ENCODE assay signal across 1 cellular context in the genomic region with DNA sequence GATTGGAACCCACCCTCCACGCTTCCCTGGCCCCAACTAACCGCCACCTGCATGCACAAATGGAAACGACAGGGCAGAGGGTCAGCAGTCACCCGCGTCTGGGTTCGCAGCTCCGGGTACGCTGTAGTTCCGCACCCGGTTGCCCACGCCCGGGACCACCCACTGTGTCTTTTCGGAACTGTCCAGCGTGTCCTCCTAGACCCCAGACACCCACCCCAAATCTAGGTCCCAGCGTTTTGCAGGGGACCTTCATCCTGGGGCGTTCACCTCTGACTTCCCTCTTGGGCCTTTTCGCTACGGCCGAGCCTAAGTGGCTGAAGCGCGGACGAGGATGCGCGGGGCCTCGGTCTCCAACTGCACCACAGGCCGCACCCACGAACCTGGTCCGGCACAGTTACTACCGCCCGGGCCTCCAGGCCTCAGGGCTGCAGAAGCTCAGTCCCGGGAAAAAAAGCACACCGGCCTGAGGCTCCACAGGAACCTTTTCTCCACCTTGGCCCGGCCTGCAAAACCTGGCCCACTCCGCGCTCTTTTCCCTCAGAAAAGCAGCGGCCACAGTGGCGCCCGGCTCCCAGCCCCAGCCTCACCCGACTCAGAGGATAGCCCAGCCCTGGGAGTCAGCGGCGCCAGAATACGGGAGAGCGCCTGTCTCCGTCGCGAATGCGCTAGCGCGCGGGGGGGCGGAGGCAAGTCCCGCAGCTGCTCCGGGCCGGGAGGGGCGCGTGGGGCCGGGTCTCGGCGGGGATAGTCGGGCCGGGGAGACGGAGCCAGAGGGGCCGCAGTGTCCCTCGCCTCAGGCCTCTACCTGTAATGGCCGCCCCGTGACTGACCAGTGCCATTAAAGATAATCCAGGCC.
A peak's percentile ranks its signal among the peaks of the same experiment; 100 is the strongest.
TF ChIP-seq lines count a peak whose summit lies in the region.

A gene (minus strand): TSS at position 633 of the 856 bp plus-strand sequence. CDS start 7,643 bp downstream, outside the sequence.

TF ChIP-seq in K562, 482 proteins besides CTCF, POLR2A, EP300 and RAD21 (continued from another document and continues in another):
- TF ChIP-seq, protein P1, sequence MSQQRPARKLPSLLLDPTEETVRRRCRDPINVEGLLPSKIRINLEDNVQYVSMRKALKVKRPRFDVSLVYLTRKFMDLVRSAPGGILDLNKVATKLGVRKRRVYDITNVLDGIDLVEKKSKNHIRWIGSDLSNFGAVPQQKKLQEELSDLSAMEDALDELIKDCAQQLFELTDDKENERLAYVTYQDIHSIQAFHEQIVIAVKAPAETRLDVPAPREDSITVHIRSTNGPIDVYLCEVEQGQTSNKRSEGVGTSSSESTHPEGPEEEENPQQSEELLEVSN (IDR thresholded peaks at IDR 0.05; ENCODE audit: borderline replicate concordance in 1 of 2, extremely low read depth in 1 of 2, insufficient read depth in 1 of 2, insufficient read length in 1 of 2, low read depth in 1 of 2, low read length in 1 of 2, poor library complexity in 1 of 2, severe bottlenecking in 1 of 2) = peak; percentile 21 to 47
- TF ChIP-seq ZNF41 (CRISPR knock-in tag; conservative IDR thresholded peaks at IDR 0.05) (no peak), RNF2 (IDR thresholded peaks at IDR 0.05) (0 out of 2 replicates have a peak, but pooled peaks have one; percentile 16), PTRF (tag; IDR thresholded peaks at IDR 0.05) (no peak), MYNN (IDR thresholded peaks at IDR 0.05) (no peak), MYNN (CRISPR knock-in tag; IDR thresholded peaks at IDR 0.05) (no peak), HNRNPK (IDR thresholded peaks at IDR 0.05; ENCODE audit: low read depth, low read length, poor library complexity, severe bottlenecking) (no peak), CCAR2 (IDR thresholded peaks at IDR 0.05; ENCODE audit: low read depth, low read length) (no peak), HSF4 (CRISPR knock-in tag; IDR thresholded peaks at IDR 0.05; ENCODE audit: borderline replicate concordance) (no peak), POLR2AphosphoS5 (IDR thresholded peaks at IDR 0.05; ENCODE audit: control insufficient read depth, insufficient read depth, low read depth, low read length) (peak; percentile 47; the same call in 1 of the 2 replicates), SAFB2 (IDR thresholded peaks at IDR 0.05; ENCODE audit: borderline replicate concordance, low read depth, low read length, severe bottlenecking) (no peak), NCOA4 (IDR thresholded peaks at IDR 0.05; ENCODE audit: partially characterized antibody) (no peak), NONO (IDR thresholded peaks at IDR 0.05; ENCODE audit: low read depth in 2 of 2, low read length in 1 of 2) (no peak; a peak in 1 of 4 replicates), PHF8 (IDR thresholded peaks at IDR 0.05; ENCODE audit: borderline replicate concordance, low read length) (peak; percentile 72), KLF6 (CRISPR knock-in tag; IDR thresholded peaks at IDR 0.05; ENCODE audit: borderline replicate concordance) (no peak), BRD4 (IDR thresholded peaks at IDR 0.05) (peak; percentile 35; the same call in 1 of the 2 replicates), ZNF431 (CRISPR knock-in tag; IDR thresholded peaks at IDR 0.05) (no peak), PHF20 (IDR thresholded peaks at IDR 0.05; ENCODE audit: partially characterized antibody) (peak; percentile 45), HDAC3 (IDR thresholded peaks at IDR 0.05; ENCODE audit: borderline replicate concordance, partially characterized antibody) (no peak), NFIC (IDR thresholded peaks at IDR 0.05) (peak; percentile 11; the same call in 1 of the 2 replicates), ELF1 (tag; IDR thresholded peaks at IDR 0.05) (no peak), ZNF239 (CRISPR knock-in tag; IDR thresholded peaks at IDR 0.05) (no peak), PCBP1 (IDR thresholded peaks at IDR 0.05; ENCODE audit: low read depth, low read length, poor library complexity, severe bottlenecking) (no peak), ZNF77 (CRISPR knock-in tag; IDR thresholded peaks at IDR 0.05) (no peak)
- TF ChIP-seq, protein P2, sequence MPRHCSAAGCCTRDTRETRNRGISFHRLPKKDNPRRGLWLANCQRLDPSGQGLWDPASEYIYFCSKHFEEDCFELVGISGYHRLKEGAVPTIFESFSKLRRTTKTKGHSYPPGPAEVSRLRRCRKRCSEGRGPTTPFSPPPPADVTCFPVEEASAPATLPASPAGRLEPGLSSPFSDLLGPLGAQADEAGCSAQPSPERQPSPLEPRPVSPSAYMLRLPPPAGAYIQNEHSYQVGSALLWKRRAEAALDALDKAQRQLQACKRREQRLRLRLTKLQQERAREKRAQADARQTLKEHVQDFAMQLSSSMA (CRISPR knock-in tag; IDR thresholded peaks at IDR 0.05) = no peak
- TF ChIP-seq, protein P3, sequence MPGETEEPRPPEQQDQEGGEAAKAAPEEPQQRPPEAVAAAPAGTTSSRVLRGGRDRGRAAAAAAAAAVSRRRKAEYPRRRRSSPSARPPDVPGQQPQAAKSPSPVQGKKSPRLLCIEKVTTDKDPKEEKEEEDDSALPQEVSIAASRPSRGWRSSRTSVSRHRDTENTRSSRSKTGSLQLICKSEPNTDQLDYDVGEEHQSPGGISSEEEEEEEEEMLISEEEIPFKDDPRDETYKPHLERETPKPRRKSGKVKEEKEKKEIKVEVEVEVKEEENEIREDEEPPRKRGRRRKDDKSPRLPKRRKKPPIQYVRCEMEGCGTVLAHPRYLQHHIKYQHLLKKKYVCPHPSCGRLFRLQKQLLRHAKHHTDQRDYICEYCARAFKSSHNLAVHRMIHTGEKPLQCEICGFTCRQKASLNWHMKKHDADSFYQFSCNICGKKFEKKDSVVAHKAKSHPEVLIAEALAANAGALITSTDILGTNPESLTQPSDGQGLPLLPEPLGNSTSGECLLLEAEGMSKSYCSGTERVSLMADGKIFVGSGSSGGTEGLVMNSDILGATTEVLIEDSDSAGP (CRISPR knock-in tag; IDR thresholded peaks at IDR 0.05) = no peak
- TF ChIP-seq, protein P4, sequence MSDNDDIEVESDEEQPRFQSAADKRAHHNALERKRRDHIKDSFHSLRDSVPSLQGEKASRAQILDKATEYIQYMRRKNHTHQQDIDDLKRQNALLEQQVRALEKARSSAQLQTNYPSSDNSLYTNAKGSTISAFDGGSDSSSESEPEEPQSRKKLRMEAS (CRISPR knock-in tag; IDR thresholded peaks at IDR 0.05) = no peak
- TF ChIP-seq, protein P5, sequence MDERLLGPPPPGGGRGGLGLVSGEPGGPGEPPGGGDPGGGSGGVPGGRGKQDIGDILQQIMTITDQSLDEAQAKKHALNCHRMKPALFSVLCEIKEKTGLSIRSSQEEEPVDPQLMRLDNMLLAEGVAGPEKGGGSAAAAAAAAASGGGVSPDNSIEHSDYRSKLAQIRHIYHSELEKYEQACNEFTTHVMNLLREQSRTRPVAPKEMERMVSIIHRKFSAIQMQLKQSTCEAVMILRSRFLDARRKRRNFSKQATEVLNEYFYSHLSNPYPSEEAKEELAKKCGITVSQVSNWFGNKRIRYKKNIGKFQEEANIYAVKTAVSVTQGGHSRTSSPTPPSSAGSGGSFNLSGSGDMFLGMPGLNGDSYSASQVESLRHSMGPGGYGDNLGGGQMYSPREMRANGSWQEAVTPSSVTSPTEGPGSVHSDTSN (CRISPR knock-in tag; IDR thresholded peaks at IDR 0.05; ENCODE audit: low read depth) = no peak
- TF ChIP-seq, protein P5 (tag; conservative IDR thresholded peaks at IDR 0.05; ENCODE audit: low read depth) = no peak
- TF ChIP-seq, protein P6, sequence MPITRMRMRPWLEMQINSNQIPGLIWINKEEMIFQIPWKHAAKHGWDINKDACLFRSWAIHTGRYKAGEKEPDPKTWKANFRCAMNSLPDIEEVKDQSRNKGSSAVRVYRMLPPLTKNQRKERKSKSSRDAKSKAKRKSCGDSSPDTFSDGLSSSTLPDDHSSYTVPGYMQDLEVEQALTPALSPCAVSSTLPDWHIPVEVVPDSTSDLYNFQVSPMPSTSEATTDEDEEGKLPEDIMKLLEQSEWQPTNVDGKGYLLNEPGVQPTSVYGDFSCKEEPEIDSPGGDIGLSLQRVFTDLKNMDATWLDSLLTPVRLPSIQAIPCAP (CRISPR knock-in tag; IDR thresholded peaks at IDR 0.05; ENCODE audit: borderline replicate concordance) = no peak
- TF ChIP-seq, protein P7, sequence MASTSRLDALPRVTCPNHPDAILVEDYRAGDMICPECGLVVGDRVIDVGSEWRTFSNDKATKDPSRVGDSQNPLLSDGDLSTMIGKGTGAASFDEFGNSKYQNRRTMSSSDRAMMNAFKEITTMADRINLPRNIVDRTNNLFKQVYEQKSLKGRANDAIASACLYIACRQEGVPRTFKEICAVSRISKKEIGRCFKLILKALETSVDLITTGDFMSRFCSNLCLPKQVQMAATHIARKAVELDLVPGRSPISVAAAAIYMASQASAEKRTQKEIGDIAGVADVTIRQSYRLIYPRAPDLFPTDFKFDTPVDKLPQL (IDR thresholded peaks at IDR 0.05; ENCODE audit: extremely low read depth, insufficient read length) = no peak
- TF ChIP-seq, protein P8, sequence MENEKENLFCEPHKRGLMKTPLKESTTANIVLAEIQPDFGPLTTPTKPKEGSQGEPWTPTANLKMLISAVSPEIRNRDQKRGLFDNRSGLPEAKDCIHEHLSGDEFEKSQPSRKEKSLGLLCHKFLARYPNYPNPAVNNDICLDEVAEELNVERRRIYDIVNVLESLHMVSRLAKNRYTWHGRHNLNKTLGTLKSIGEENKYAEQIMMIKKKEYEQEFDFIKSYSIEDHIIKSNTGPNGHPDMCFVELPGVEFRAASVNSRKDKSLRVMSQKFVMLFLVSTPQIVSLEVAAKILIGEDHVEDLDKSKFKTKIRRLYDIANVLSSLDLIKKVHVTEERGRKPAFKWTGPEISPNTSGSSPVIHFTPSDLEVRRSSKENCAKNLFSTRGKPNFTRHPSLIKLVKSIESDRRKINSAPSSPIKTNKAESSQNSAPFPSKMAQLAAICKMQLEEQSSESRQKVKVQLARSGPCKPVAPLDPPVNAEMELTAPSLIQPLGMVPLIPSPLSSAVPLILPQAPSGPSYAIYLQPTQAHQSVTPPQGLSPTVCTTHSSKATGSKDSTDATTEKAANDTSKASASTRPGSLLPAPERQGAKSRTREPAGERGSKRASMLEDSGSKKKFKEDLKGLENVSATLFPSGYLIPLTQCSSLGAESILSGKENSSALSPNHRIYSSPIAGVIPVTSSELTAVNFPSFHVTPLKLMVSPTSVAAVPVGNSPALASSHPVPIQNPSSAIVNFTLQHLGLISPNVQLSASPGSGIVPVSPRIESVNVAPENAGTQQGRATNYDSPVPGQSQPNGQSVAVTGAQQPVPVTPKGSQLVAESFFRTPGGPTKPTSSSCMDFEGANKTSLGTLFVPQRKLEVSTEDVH (IDR thresholded peaks at IDR 0.05; ENCODE audit: low read depth, partially characterized antibody) = no peak
- TF ChIP-seq, protein P9, sequence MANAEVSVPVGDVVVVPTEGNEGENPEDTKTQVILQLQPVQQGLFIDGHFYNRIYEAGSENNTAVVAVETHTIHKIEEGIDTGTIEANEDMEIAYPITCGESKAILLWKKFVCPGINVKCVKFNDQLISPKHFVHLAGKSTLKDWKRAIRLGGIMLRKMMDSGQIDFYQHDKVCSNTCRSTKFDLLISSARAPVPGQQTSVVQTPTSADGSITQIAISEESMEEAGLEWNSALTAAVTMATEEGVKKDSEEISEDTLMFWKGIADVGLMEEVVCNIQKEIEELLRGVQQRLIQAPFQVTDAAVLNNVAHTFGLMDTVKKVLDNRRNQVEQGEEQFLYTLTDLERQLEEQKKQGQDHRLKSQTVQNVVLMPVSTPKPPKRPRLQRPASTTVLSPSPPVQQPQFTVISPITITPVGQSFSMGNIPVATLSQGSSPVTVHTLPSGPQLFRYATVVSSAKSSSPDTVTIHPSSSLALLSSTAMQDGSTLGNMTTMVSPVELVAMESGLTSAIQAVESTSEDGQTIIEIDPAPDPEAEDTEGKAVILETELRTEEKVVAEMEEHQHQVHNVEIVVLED (CRISPR knock-in tag; IDR thresholded peaks at IDR 0.05) = no peak
- TF ChIP-seq, protein P10, sequence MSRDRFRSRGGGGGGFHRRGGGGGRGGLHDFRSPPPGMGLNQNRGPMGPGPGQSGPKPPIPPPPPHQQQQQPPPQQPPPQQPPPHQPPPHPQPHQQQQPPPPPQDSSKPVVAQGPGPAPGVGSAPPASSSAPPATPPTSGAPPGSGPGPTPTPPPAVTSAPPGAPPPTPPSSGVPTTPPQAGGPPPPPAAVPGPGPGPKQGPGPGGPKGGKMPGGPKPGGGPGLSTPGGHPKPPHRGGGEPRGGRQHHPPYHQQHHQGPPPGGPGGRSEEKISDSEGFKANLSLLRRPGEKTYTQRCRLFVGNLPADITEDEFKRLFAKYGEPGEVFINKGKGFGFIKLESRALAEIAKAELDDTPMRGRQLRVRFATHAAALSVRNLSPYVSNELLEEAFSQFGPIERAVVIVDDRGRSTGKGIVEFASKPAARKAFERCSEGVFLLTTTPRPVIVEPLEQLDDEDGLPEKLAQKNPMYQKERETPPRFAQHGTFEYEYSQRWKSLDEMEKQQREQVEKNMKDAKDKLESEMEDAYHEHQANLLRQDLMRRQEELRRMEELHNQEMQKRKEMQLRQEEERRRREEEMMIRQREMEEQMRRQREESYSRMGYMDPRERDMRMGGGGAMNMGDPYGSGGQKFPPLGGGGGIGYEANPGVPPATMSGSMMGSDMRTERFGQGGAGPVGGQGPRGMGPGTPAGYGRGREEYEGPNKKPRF (IDR thresholded peaks at IDR 0.05; ENCODE audit: low read depth, low read length) = no peak
